In the genomic region with DNA sequence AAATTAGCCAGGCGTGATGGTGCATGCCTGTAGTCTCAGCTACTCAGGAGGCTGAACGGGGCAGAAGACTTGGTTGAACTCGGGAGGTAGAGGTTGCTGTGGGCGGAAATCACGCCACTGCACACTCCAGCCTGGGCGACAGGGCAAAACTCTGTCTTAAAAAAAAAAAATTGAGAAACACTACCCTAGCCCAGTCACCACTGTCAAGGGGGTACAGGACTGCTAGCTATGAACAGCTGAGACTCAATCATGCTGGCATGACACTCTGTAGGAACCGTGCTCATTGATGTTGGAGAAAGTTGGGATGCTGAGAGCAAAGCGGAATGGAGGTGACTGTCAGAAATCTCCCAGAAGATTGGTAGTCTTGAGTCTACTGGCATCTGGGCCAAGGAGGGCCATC, we compare ENCODE assay signal across 23 cellular contexts. TPM values are rescaled to one million over a fixed set of nuclear protein-coding genes. Genes with fewer than 3 reads are reported as not detected.
"Had no signal": no experiment of that assay in that cellular context is flagged by ENCODE, and none has a peak within 500 bp of the region (broad histone marks: within the 10 kb centered on the region; RNA-seq: fewer than 3 reads in every experiment).

No MANE protein-coding gene starts in this region.

- H3K9me3 ChIP-seq: mucosa of descending colon, neutrophil, pancreas, right lobe of liver, stomach, tibial artery had no signal

- H3K4me3 Mint-ChIP-seq: mesothelial cell of epicardium; naive B cell; natural killer cell treated with Interleukin-12 subunit alpha and Interleukin-12 subunit beta and Interleukin-15 and Interleukin-18, amount 100 ng/mL, for 72 hours; neural crest cell; type B pancreatic cell had no signal

- H3K27ac Mint-ChIP-seq: mesothelial cell of epicardium; naive B cell; natural killer cell treated with Interleukin-12 subunit alpha and Interleukin-12 subunit beta and Interleukin-15 and Interleukin-18, amount 100 ng/mL, for 72 hours; type B pancreatic cell had no signal

- H3K27ac ChIP-seq: dorsolateral prefrontal cortex, neutrophil, pancreas, right lobe of liver, stomach, tibial artery had no signal

- H3K36me3 Mint-ChIP-seq: mesothelial cell of epicardium; naive B cell; natural killer cell treated with Interleukin-12 subunit alpha and Interleukin-12 subunit beta and Interleukin-15 and Interleukin-18, amount 100 ng/mL, for 72 hours; type B pancreatic cell had no signal

- H3K4me1 ChIP-seq: pancreas, right lobe of liver, stomach, tibial artery had no signal

- ATAC-seq: mucosa of descending colon; natural killer cell treated with Interleukin-12 subunit alpha and Interleukin-12 subunit beta and Interleukin-15 and Interleukin-18, amount 100 ng/mL, for 72 hours; pancreas had no signal

- H3K4me1 Mint-ChIP-seq: mesothelial cell of epicardium had no signal

- H3K36me3 ChIP-seq: neutrophil, pancreas, right lobe of liver, stomach, tibial artery had no signal

- H3K9me3 Mint-ChIP-seq: mesothelial cell of epicardium; naive B cell; natural killer cell treated with Interleukin-12 subunit alpha and Interleukin-12 subunit beta and Interleukin-15 and Interleukin-18, amount 100 ng/mL, for 72 hours; neural crest cell; type B pancreatic cell had no signal

- DNase-seq: dorsolateral prefrontal cortex; effector CD4-positive, alpha-beta T cell; head of caudate nucleus; mesenchymal stem cell; mucosa of descending colon; naive B cell; pancreas; retina; right lobe of liver; stimulated activated CD4-positive, alpha-beta T cell treated with anti-CD3 and anti-CD28 coated beads, Interleukin-12 subunit alpha, Interleukin-12 subunit beta, amount 100 ng/mL, for 4 hours; stimulated activated CD4-positive, alpha-beta T cell treated with anti-CD3 and anti-CD28 coated beads, Interleukin-1b, Interleukin-23, amount 100 ng/mL, for 48 hours; stimulated activated CD4-positive, alpha-beta T cell treated with anti-CD3 and anti-CD28 coated beads, Interleukin-4, amount 100 ng/mL, for 1 hour; stimulated activated CD8-positive, alpha-beta memory T cell treated with anti-CD3 and anti-CD28 coated beads, Interleukin-4, amount 100 ng/mL, for 48 hours; stimulated activated naive CD4-positive, alpha-beta T cell treated with Interleukin-2 at 50 U/mL for 16 hours; stomach; tibial artery had no signal

- H3K27me3 Mint-ChIP-seq: natural killer cell treated with Interleukin-12 subunit alpha and Interleukin-12 subunit beta and Interleukin-15 and Interleukin-18, amount 100 ng/mL, for 72 hours; type B pancreatic cell had no signal

- H3K4me3 ChIP-seq: dorsolateral prefrontal cortex, mucosa of descending colon, pancreas, right lobe of liver, smooth muscle cell, stomach, tibial artery had no signal

- H3K27me3 ChIP-seq: dorsolateral prefrontal cortex, neutrophil, pancreas, right lobe of liver, stomach had no signal

RNA-seq across cellular contexts. Expression of gene STON2, which starts 58.2 kb away (rescaled TPM):
- total RNA-seq: fibroblast of villous mesenchyme had no signal
